Comparison of ENCODE assay signal across 2 cellular contexts in the genomic region with DNA sequence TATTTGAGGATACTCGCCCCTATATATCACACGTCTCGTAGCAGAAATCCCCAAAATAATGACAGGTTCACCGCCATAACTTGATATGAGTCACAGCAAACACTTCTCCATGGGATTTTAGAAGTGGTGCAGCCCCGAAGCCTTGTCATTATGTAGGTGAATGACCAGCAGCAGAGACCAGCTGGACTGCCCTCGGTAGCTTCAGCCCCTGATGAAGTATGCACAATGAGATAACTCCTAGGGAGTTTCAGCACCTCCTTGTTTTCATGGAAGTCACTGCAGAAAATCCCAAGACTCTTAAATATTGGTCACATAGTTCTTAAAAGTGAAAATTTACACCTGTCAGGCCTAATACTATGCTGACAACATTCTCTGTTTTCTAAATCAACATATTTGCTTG.
TF ChIP-seq lines count a peak whose summit lies in the region.

No MANE protein-coding gene starts in this region.

TF ChIP-seq in neural cell, 6 proteins besides CTCF, POLR2A, EP300 and RAD21 (continued from another document):
- TF ChIP-seq, protein P1, sequence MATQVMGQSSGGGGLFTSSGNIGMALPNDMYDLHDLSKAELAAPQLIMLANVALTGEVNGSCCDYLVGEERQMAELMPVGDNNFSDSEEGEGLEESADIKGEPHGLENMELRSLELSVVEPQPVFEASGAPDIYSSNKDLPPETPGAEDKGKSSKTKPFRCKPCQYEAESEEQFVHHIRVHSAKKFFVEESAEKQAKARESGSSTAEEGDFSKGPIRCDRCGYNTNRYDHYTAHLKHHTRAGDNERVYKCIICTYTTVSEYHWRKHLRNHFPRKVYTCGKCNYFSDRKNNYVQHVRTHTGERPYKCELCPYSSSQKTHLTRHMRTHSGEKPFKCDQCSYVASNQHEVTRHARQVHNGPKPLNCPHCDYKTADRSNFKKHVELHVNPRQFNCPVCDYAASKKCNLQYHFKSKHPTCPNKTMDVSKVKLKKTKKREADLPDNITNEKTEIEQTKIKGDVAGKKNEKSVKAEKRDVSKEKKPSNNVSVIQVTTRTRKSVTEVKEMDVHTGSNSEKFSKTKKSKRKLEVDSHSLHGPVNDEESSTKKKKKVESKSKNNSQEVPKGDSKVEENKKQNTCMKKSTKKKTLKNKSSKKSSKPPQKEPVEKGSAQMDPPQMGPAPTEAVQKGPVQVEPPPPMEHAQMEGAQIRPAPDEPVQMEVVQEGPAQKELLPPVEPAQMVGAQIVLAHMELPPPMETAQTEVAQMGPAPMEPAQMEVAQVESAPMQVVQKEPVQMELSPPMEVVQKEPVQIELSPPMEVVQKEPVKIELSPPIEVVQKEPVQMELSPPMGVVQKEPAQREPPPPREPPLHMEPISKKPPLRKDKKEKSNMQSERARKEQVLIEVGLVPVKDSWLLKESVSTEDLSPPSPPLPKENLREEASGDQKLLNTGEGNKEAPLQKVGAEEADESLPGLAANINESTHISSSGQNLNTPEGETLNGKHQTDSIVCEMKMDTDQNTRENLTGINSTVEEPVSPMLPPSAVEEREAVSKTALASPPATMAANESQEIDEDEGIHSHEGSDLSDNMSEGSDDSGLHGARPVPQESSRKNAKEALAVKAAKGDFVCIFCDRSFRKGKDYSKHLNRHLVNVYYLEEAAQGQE (IDR thresholded peaks at IDR 0.05; ENCODE audit: borderline replicate concordance): no peak

TF ChIP-seq in SK-N-SH treated with all-trans-retinoic acid at 6 μM for 48 hours, 23 proteins besides CTCF, POLR2A, EP300 and RAD21 (continued from another document):
- no peak for TF ChIP-seq PATZ1 (CRISPR knock-in tag; IDR thresholded peaks at IDR 0.05; ENCODE audit: borderline replicate concordance)
